In genomic region chr4:180060159-180060889, GRCh38 we compare ENCODE assay signal across 11 cellular contexts.
A peak's percentile ranks its signal among the peaks of the same experiment; 100 is the strongest.
DNase-seq lines count a peak whose midpoint lies in the region; ATAC-seq, FAIRE-seq and TF ChIP-seq lines count a peak whose summit lies in the region.
"Had no signal": no experiment of that assay in that cellular context is flagged by ENCODE, and none has a peak within 500 bp of the region (broad histone marks: within the 10 kb centered on the region; RNA-seq: fewer than 3 reads in every experiment).

No MANE protein-coding gene starts in this region.

- 0 out of 3 replicates have a peak, but pooled peaks have one; percentile 37 for ATAC-seq in SK-N-SH treated with all-trans-retinoic acid at 6 μM for 48 hours

- no peak for FAIRE-seq in H54 (lab: Jason Lieb, UNC)

- no peak for TF ChIP-seq POLR2A in H54 (IDR thresholded peaks at IDR 0.05; ENCODE audit: low read depth, low read length)

- H3K4me3 ChIP-seq in iPS-18c (ENCODE audit: insufficient read depth, low read depth, low read length): peak overlapping the region; percentile 73; the same call in 1 of the 2 replicates

- H3K9me3 ChIP-seq in iPS-18c (ENCODE audit: control insufficient read depth, insufficient read depth, low read length): no peaks in the 10 kb centered on the region
- H3K9me3 ChIP-seq: Peyer's patch had no signal

- in situ Hi-C loops in ACHN (cut with HindIII; ENCODE audit: low pct_ligation_motif_present, low pct_unique_long_range_greater_than_20kb, low sequenced_read_pairs): no loop called here

- DNase-seq in ACHN (peak; percentile 22), HT1080 (ENCODE audit: low read depth) (peak; percentile 40), AG20443 (ENCODE audit: low spot score) (no peak), NCI-H446 treated with DMSO at 0.1 percent for 48 hours (lab: John Stamatoyannopoulos, UW) (no peak), H54 (ENCODE audit: insufficient read length, low spot score) (no peak)
- no peak for DNase-seq in stimulated activated CD4-positive, alpha-beta T cell treated with anti-CD3 and anti-CD28 coated beads, Interleukin-2, amount 100 ng/mL, for 24 hours
- DNase-seq: Calu3, erythroblast had no signal

TF ChIP-seq in SK-N-SH treated with all-trans-retinoic acid at 6 μM for 48 hours, 23 proteins besides CTCF, POLR2A, EP300 and RAD21:
- TF ChIP-seq, protein P1, sequence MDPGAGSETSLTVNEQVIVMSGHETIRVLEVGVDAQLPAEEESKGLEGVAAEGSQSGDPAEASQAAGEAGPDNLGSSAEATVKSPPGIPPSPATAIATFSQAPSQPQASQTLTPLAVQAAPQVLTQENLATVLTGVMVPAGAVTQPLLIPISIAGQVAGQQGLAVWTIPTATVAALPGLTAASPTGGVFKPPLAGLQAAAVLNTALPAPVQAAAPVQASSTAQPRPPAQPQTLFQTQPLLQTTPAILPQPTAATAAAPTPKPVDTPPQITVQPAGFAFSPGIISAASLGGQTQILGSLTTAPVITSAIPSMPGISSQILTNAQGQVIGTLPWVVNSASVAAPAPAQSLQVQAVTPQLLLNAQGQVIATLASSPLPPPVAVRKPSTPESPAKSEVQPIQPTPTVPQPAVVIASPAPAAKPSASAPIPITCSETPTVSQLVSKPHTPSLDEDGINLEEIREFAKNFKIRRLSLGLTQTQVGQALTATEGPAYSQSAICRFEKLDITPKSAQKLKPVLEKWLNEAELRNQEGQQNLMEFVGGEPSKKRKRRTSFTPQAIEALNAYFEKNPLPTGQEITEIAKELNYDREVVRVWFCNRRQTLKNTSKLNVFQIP (CRISPR knock-in tag; IDR thresholded peaks at IDR 0.05; ENCODE audit: borderline replicate concordance, low read depth): no peak
- no peak for TF ChIP-seq RARB (CRISPR knock-in tag; IDR thresholded peaks at IDR 0.05)
- no peak for TF ChIP-seq ARNTL (CRISPR knock-in tag; IDR thresholded peaks at IDR 0.05; ENCODE audit: borderline replicate concordance, low read depth)
- no peak for TF ChIP-seq ZNF565 (CRISPR knock-in tag; conservative IDR thresholded peaks at IDR 0.05; ENCODE audit: low read depth)
- no peak for TF ChIP-seq ZC3H10 (CRISPR knock-in tag; IDR thresholded peaks at IDR 0.05)
- TF ChIP-seq ZNF8 (CRISPR knock-in tag; IDR thresholded peaks at IDR 0.05): no peak
- TF ChIP-seq, protein P2, sequence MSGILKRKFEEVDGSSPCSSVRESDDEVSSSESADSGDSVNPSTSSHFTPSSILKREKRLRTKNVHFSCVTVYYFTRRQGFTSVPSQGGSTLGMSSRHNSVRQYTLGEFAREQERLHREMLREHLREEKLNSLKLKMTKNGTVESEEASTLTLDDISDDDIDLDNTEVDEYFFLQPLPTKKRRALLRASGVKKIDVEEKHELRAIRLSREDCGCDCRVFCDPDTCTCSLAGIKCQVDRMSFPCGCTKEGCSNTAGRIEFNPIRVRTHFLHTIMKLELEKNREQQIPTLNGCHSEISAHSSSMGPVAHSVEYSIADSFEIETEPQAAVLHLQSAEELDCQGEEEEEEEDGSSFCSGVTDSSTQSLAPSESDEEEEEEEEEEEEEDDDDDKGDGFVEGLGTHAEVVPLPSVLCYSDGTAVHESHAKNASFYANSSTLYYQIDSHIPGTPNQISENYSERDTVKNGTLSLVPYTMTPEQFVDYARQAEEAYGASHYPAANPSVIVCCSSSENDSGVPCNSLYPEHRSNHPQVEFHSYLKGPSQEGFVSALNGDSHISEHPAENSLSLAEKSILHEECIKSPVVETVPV (CRISPR knock-in tag; IDR thresholded peaks at IDR 0.05): no peak
- TF ChIP-seq, protein P3, sequence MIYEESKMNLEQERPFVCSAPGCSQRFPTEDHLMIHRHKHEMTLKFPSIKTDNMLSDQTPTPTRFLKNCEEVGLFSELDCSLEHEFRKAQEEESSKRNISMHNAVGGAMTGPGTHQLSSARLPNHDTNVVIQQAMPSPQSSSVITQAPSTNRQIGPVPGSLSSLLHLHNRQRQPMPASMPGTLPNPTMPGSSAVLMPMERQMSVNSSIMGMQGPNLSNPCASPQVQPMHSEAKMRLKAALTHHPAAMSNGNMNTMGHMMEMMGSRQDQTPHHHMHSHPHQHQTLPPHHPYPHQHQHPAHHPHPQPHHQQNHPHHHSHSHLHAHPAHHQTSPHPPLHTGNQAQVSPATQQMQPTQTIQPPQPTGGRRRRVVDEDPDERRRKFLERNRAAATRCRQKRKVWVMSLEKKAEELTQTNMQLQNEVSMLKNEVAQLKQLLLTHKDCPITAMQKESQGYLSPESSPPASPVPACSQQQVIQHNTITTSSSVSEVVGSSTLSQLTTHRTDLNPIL (CRISPR knock-in tag; IDR thresholded peaks at IDR 0.05; ENCODE audit: low read depth): no peak
- TF ChIP-seq CSDC2 (CRISPR knock-in tag; IDR thresholded peaks at IDR 0.05): no peak
- no peak for TF ChIP-seq ZFP3 (CRISPR knock-in tag; IDR thresholded peaks at IDR 0.05)
- no peak for TF ChIP-seq TCF4 (CRISPR knock-in tag; IDR thresholded peaks at IDR 0.05; ENCODE audit: borderline replicate concordance)
- TF ChIP-seq TOX (CRISPR knock-in tag; IDR thresholded peaks at IDR 0.05; ENCODE audit: borderline replicate concordance): no peak
- TF ChIP-seq, protein P4, sequence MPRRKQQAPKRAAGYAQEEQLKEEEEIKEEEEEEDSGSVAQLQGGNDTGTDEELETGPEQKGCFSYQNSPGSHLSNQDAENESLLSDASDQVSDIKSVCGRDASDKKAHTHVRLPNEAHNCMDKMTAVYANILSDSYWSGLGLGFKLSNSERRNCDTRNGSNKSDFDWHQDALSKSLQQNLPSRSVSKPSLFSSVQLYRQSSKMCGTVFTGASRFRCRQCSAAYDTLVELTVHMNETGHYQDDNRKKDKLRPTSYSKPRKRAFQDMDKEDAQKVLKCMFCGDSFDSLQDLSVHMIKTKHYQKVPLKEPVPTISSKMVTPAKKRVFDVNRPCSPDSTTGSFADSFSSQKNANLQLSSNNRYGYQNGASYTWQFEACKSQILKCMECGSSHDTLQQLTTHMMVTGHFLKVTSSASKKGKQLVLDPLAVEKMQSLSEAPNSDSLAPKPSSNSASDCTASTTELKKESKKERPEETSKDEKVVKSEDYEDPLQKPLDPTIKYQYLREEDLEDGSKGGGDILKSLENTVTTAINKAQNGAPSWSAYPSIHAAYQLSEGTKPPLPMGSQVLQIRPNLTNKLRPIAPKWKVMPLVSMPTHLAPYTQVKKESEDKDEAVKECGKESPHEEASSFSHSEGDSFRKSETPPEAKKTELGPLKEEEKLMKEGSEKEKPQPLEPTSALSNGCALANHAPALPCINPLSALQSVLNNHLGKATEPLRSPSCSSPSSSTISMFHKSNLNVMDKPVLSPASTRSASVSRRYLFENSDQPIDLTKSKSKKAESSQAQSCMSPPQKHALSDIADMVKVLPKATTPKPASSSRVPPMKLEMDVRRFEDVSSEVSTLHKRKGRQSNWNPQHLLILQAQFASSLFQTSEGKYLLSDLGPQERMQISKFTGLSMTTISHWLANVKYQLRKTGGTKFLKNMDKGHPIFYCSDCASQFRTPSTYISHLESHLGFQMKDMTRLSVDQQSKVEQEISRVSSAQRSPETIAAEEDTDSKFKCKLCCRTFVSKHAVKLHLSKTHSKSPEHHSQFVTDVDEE (CRISPR knock-in tag; IDR thresholded peaks at IDR 0.05): no peak
- no peak for TF ChIP-seq ZFP30 (CRISPR knock-in tag; IDR thresholded peaks at IDR 0.05)
- no peak for TF ChIP-seq SNAI2 (CRISPR knock-in tag; IDR thresholded peaks at IDR 0.05)
- no peak for TF ChIP-seq ESRRG (CRISPR knock-in tag; IDR thresholded peaks at IDR 0.05)

Comparison
In these comparisons a context has a peak if more than half of its experiments do, and no peak if none do; other contexts are left out.
1. DNase-seq: peak in ACHN (single experiment) and HT1080 (single experiment); none in AG20443 (single experiment), NCI-H446 treated with DMSO at 0.1 percent for 48 hours (single experiment), stimulated activated CD4-positive, alpha-beta T cell treated with anti-CD3 and anti-CD28 coated beads, Interleukin-2, amount 100 ng/mL, for 24 hours (0 of 2) and H54 (single experiment).